ENCODE assay signal across 17 cellular contexts in the genomic region with DNA sequence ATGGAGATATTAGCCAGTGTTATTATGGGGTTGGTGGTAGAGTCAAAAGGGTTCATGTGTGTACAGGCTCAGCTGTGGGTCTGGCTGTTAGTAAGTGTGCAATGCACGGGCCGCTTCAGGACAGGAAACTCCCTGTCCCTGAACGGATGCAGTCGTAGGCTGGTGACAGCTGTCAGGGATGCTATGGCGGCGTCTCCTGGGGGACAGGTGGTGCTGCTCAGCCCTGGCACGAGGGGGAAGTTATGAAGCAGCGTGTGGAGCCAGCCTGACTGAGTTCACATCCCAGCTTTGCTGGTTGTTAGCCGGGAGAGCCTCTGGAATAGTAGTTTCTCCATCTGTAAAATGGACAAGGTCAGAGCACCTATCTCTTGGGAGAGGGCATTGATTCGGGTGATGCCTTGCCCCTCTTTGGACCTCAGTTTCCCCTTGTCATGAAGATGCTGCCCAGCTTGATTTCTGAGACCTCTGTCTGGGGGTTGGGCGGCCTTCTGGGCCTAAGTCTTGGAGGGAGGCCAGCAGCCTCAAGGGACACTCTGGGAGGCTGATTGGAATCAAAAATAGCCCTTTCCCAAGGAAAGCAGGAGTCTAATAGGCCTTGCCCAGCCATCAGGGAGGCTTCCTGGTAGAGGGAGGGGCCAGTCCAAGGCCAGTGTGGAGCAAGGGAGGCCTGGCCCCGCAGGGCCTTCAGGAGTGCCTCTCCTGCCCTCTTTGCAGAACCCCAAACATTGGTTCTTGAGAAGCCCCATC. TPM values are rescaled to one million over a fixed set of nuclear protein-coding genes. Genes with fewer than 3 reads are reported as not detected.
DNase-seq lines count a peak whose midpoint lies in the region; ATAC-seq lines count a peak whose summit lies in the region.
"Had no signal": no experiment of that assay in that cellular context is flagged by ENCODE, and none has a peak within 500 bp of the region (broad histone marks: within the 10 kb centered on the region; RNA-seq: fewer than 3 reads in every experiment).

No MANE protein-coding gene starts in this region.

- H3K36me3 ChIP-seq in naive thymus-derived CD4-positive, alpha-beta T cell (ENCODE audit: control insufficient read depth in 2 of 3, insufficient read depth in 3 of 3, low read length in 3 of 3), result no peaks in the 10 kb centered on the region

- peaks cover 13 to 29% of the 10 kb centered on the region in 2 donors for H3K4me1 ChIP-seq in naive thymus-derived CD4-positive, alpha-beta T cell (ENCODE audit: control insufficient read depth in 2 of 2, insufficient read depth in 2 of 2, low read length in 2 of 2)

- peaks cover 41% of the 10 kb centered on the region for H3K36me3 Mint-ChIP-seq in T-helper 2 cell treated with Interferon-gamma antibody and Interleukin-4, amounts not matched to agents 5 μg/mL and 100 μg/mL, for 36 hours (ENCODE audit: low read depth)
- H3K36me3 Mint-ChIP-seq in stimulated activated memory B cell treated with anti-CD40 and anti-IgM and Interleukin-4, amounts not matched to agents 10 μg/mL and 1 μg/mL and 100 μg/mL, for 72 hours, result no peaks in the 10 kb centered on the region
- H3K36me3 Mint-ChIP-seq in naive thymus-derived CD4-positive, alpha-beta T cell, result peaks cover 0 to 34% (median 0%) of the 10 kb centered on the region in 5 donors

- H3K9me3 ChIP-seq in naive thymus-derived CD4-positive, alpha-beta T cell (ENCODE audit: control insufficient read depth in 2 of 3, low read length in 3 of 3), result no peaks in the 10 kb centered on the region
- H3K9me3 ChIP-seq: A549 had no signal

- H3K27me3 ChIP-seq in naive thymus-derived CD4-positive, alpha-beta T cell (ENCODE audit: control insufficient read depth in 2 of 2, insufficient read depth in 2 of 2, low read length in 2 of 2), result no peaks in the 10 kb centered on the region

- intact Hi-C loops in naive thymus-derived CD4-positive, alpha-beta T cell (cut with micrococcal nuclease), result no loop called here

- peak overlapping the region; percentile 37 for H3K4me3 Mint-ChIP-seq in T-helper 2 cell treated with Interferon-gamma antibody and Interleukin-4, amounts not matched to agents 5 μg/mL and 100 μg/mL, for 36 hours
- H3K4me3 Mint-ChIP-seq in stimulated activated memory B cell treated with anti-CD40 and anti-IgM and Interleukin-4, amounts not matched to agents 10 μg/mL and 1 μg/mL and 100 μg/mL, for 72 hours, result peak overlapping the region; percentile 29
- peak overlapping the region in 2 of 10 donors; percentile 51 for H3K4me3 Mint-ChIP-seq in naive thymus-derived CD4-positive, alpha-beta T cell

- H3K27ac Mint-ChIP-seq in T-helper 2 cell treated with Interferon-gamma antibody and Interleukin-4, amounts not matched to agents 5 μg/mL and 100 μg/mL, for 36 hours, result peak overlapping the region; percentile 83
- H3K27ac Mint-ChIP-seq in stimulated activated memory B cell treated with anti-CD40 and anti-IgM and Interleukin-4, amounts not matched to agents 10 μg/mL and 1 μg/mL and 100 μg/mL, for 72 hours, result peak overlapping the region; percentile 95
- H3K27ac Mint-ChIP-seq in naive thymus-derived CD4-positive, alpha-beta T cell, result peak overlapping the region in 1 of 9 donors; percentile 81

- CTCF ChIA-PET in naive thymus-derived CD4-positive, alpha-beta T cell (lab: Charles Lee), result interaction anchor here (0.8 to 18.5 kb wide), 4 partner anchors 9 to 35 kb away, joined by 3 to 388 read pairs (median 20); no protein-coding TSS in a partner anchor

- H3K4me3 ChIP-seq in naive thymus-derived CD4-positive, alpha-beta T cell (ENCODE audit: low read length), result no peak overlapping the region
- H3K4me3 ChIP-seq: A549 had no signal

- POLR2A ChIA-PET in naive thymus-derived CD4-positive, alpha-beta T cell (lab: Charles Lee), result interaction anchor here (0.9 to 3.2 kb wide), 6 partner anchors 9 to 29 kb away, joined by 3 to 32 read pairs (median 9); no protein-coding TSS in a partner anchor

- no peaks in the 10 kb centered on the region for H3K27me3 Mint-ChIP-seq in T-helper 2 cell treated with Interferon-gamma antibody and Interleukin-4, amounts not matched to agents 5 μg/mL and 100 μg/mL, for 36 hours (ENCODE audit: low read depth)
- peaks cover 8% of the 10 kb centered on the region for H3K27me3 Mint-ChIP-seq in stimulated activated memory B cell treated with anti-CD40 and anti-IgM and Interleukin-4, amounts not matched to agents 10 μg/mL and 1 μg/mL and 100 μg/mL, for 72 hours
- H3K27me3 Mint-ChIP-seq in naive thymus-derived CD4-positive, alpha-beta T cell, result no peaks in the 10 kb centered on the region

- no peak for ATAC-seq in stimulated activated memory B cell treated with anti-CD40 and anti-IgM and Interleukin-4, amounts not matched to agents 10 μg/mL and 1 μg/mL and 100 μg/mL, for 72 hours
- no peak for ATAC-seq in naive thymus-derived CD4-positive, alpha-beta T cell
- ATAC-seq in HG03095 (IDR thresholded peaks at IDR 0.05; ENCODE audit: unreplicated experiment), result no peak
- ATAC-seq: sciatic nerve had no signal

- H3K4me1 Mint-ChIP-seq in T-helper 2 cell treated with Interferon-gamma antibody and Interleukin-4, amounts not matched to agents 5 μg/mL and 100 μg/mL, for 36 hours (ENCODE audit: low read depth), result peaks cover 75% of the 10 kb centered on the region
- peaks cover 76% of the 10 kb centered on the region for H3K4me1 Mint-ChIP-seq in stimulated activated memory B cell treated with anti-CD40 and anti-IgM and Interleukin-4, amounts not matched to agents 10 μg/mL and 1 μg/mL and 100 μg/mL, for 72 hours
- peaks cover 14 to 91% (median 23%) of the 10 kb centered on the region in 7 donors for H3K4me1 Mint-ChIP-seq in naive thymus-derived CD4-positive, alpha-beta T cell

- no peak for DNase-seq in T-helper 2 cell treated with Interferon-gamma antibody and Interleukin-4, amounts not matched to agents 5 μg/mL and 100 μg/mL, for 36 hours (ENCODE audit: low spot score)
- DNase-seq in T-helper 2 cell (no peak), NCI-H1694 treated with DMSO at 0.1 percent for 48 hours (lab: John Stamatoyannopoulos, UW) (peak; percentile 86), germinal center (ENCODE audit: low spot score) (peak; percentile 68), activated gamma-delta T cell (lab: John Stamatoyannopoulos, UW) (no peak)
- no peak for DNase-seq in naive thymus-derived CD4-positive, alpha-beta T cell
- DNase-seq: activated CD4-positive, alpha-beta T cell treated with anti-CD3 and anti-CD28 coated beads, Interleukin-2, amount 50 U/mL, for 4 hours; effector memory CD4-positive, alpha-beta T cell; EL; hippocampal formation; NCI-H226 had no signal

- H3K27ac ChIP-seq in naive thymus-derived CD4-positive, alpha-beta T cell (ENCODE audit: low read depth, low read length), result no peak overlapping the region
- H3K27ac ChIP-seq: A549 had no signal

- H3K9me3 Mint-ChIP-seq in T-helper 2 cell treated with Interferon-gamma antibody and Interleukin-4, amounts not matched to agents 5 μg/mL and 100 μg/mL, for 36 hours, result no peaks in the 10 kb centered on the region
- H3K9me3 Mint-ChIP-seq in stimulated activated memory B cell treated with anti-CD40 and anti-IgM and Interleukin-4, amounts not matched to agents 10 μg/mL and 1 μg/mL and 100 μg/mL, for 72 hours, result peaks cover 6% of the 10 kb centered on the region
- H3K9me3 Mint-ChIP-seq in naive thymus-derived CD4-positive, alpha-beta T cell, result peaks cover 0 to 9% (median 0%) of the 10 kb centered on the region in 11 donors

RNA-seq across cellular contexts. Expression of a gene that starts 7.1 kb away (rescaled TPM):
- total RNA-seq in naive thymus-derived CD4-positive, alpha-beta T cell, result 10 to 100 TPM in 1 of 5 experiments, 1 to 10 TPM in 2, under 1 TPM in 2; 0.32 to 63.1 (median 1.4) TPM
- not detected for polyA plus RNA-seq in naive thymus-derived CD4-positive, alpha-beta T cell

RNA-seq across cellular contexts. Expression of a gene that starts 27.8 kb away (rescaled TPM):
- total RNA-seq in naive thymus-derived CD4-positive, alpha-beta T cell, result not detected
- not detected for polyA plus RNA-seq in naive thymus-derived CD4-positive, alpha-beta T cell
- total RNA-seq: mononuclear cell, sciatic nerve, SK-MEL-5 had no signal
- polyA plus RNA-seq: A549 had no signal

RNA-seq across cellular contexts. Expression of a gene that starts 42.1 kb away (rescaled TPM):
- not detected for total RNA-seq in naive thymus-derived CD4-positive, alpha-beta T cell
- not detected for polyA plus RNA-seq in naive thymus-derived CD4-positive, alpha-beta T cell
- total RNA-seq: mononuclear cell, sciatic nerve, SK-MEL-5 had no signal
- polyA plus RNA-seq: A549 had no signal

RNA-seq across cellular contexts. Expression of a gene that starts 56.9 kb away (rescaled TPM):
- 1 to 10 TPM in 1 of 5 experiments, under 1 TPM in 3, not detected in 1; 0.11 to 2.5 (median 0.63) TPM for total RNA-seq in naive thymus-derived CD4-positive, alpha-beta T cell
- polyA plus RNA-seq in naive thymus-derived CD4-positive, alpha-beta T cell, result under 1 TPM; 0.35 to 0.56 TPM

Comparison
In these comparisons a context has a peak if more than half of its experiments do, and no peak if none do; other contexts are left out.
1. DNase-seq: peak in NCI-H1694 treated with DMSO at 0.1 percent for 48 hours (single experiment) and germinal center (single experiment); none in T-helper 2 cell treated with Interferon-gamma antibody and Interleukin-4, amounts not matched to agents 5 μg/mL and 100 μg/mL, for 36 hours (single experiment), T-helper 2 cell (0 of 5), naive thymus-derived CD4-positive, alpha-beta T cell (0 of 9) and activated gamma-delta T cell (single experiment).